9 cellular contexts compared by ENCODE assay signal in genomic region chrX:68831405-68832100, GRCh38. TPM values are rescaled to one million over a fixed set of nuclear protein-coding genes. Genes with fewer than 3 reads are reported as not detected.
DNase-seq lines count a peak whose midpoint lies in the region; ATAC-seq and TF ChIP-seq lines count a peak whose summit lies in the region.
"Had no signal": no experiment of that assay in that cellular context is flagged by ENCODE, and none has a peak within 500 bp of the region (broad histone marks: within the 10 kb centered on the region; RNA-seq: fewer than 3 reads in every experiment).

No MANE protein-coding gene starts in this region.

- H3K36me3 Mint-ChIP-seq in natural killer cell treated with Interleukin-12 subunit alpha and Interleukin-12 subunit beta and Interleukin-15 and Interleukin-18, amount 100 ng/mL, for 72 hours = no peaks in the 10 kb centered on the region
- no peaks in the 10 kb centered on the region for H3K36me3 Mint-ChIP-seq in natural killer cell
- peaks cover 3% of the 10 kb centered on the region for H3K36me3 Mint-ChIP-seq in central memory CD8-positive, alpha-beta T cell (ENCODE audit: insufficient read depth)

- no peak overlapping the region for H3K27ac Mint-ChIP-seq in natural killer cell treated with Interleukin-12 subunit alpha and Interleukin-12 subunit beta and Interleukin-15 and Interleukin-18, amount 100 ng/mL, for 72 hours
- no peak overlapping the region for H3K27ac Mint-ChIP-seq in natural killer cell
- no peak overlapping the region for H3K27ac Mint-ChIP-seq in central memory CD8-positive, alpha-beta T cell (ENCODE audit: low read depth)

- in situ Hi-C loops in G401 (cut with HindIII; ENCODE audit: low sequenced_read_pairs) = no loop called here

- DNase-seq in natural killer cell treated with Interleukin-12 subunit alpha and Interleukin-12 subunit beta and Interleukin-15 and Interleukin-18, amount 100 ng/mL, for 72 hours (ENCODE audit: low spot score) = peak; percentile 53
- DNase-seq in natural killer cell (no peak), uterus (peak in 1 of 2 donors; percentile 13), G401 (ENCODE audit: low spot score) (no peak), inferior parietal cortex (ENCODE audit: extremely low spot score) (no peak)
- no peak for DNase-seq in central memory CD8-positive, alpha-beta T cell (ENCODE audit: low spot score in 2 of 2)
- no peak for DNase-seq in stimulated activated CD4-positive, alpha-beta T cell treated with anti-CD3 and anti-CD28 coated beads, Interleukin-4, amount 100 ng/mL, for 1 hour

- H3K27me3 ChIP-seq in uterus = no peaks in the 10 kb centered on the region
- H3K27me3 ChIP-seq: adrenal gland had no signal

- H3K27me3 Mint-ChIP-seq in natural killer cell treated with Interleukin-12 subunit alpha and Interleukin-12 subunit beta and Interleukin-15 and Interleukin-18, amount 100 ng/mL, for 72 hours = peaks cover 0 to 6% of the 10 kb centered on the region in 2 donors
- H3K27me3 Mint-ChIP-seq in natural killer cell (ENCODE audit: low read depth in 2 of 2) = peaks cover 0 to 3% of the 10 kb centered on the region in 2 donors
- H3K27me3 Mint-ChIP-seq in central memory CD8-positive, alpha-beta T cell = no peaks in the 10 kb centered on the region

- peaks cover 6 to 16% of the 10 kb centered on the region in 2 donors for H3K4me1 Mint-ChIP-seq in natural killer cell treated with Interleukin-12 subunit alpha and Interleukin-12 subunit beta and Interleukin-15 and Interleukin-18, amount 100 ng/mL, for 72 hours (ENCODE audit: low read depth in 2 of 2)
- peaks cover 5 to 34% of the 10 kb centered on the region in 2 donors for H3K4me1 Mint-ChIP-seq in natural killer cell
- H3K4me1 Mint-ChIP-seq in central memory CD8-positive, alpha-beta T cell = peaks cover 27% of the 10 kb centered on the region

- peak overlapping the region; percentile 89 for H3K4me3 Mint-ChIP-seq in natural killer cell treated with Interleukin-12 subunit alpha and Interleukin-12 subunit beta and Interleukin-15 and Interleukin-18, amount 100 ng/mL, for 72 hours
- no peak overlapping the region for H3K4me3 Mint-ChIP-seq in natural killer cell
- H3K4me3 Mint-ChIP-seq in central memory CD8-positive, alpha-beta T cell = peak overlapping the region; percentile 94

- intact Hi-C loops in natural killer cell (cut with micrococcal nuclease) = no loop called here
- intact Hi-C loops in uterus (cut with DNase I; ENCODE audit: low total_unique reads) = no loop called here

- TF ChIP-seq CTCF in natural killer cell (IDR thresholded peaks at IDR 0.05) (no peak), uterus (IDR thresholded peaks at IDR 0.05) (no peak)

- no peaks in the 10 kb centered on the region for H3K9me3 Mint-ChIP-seq in natural killer cell treated with Interleukin-12 subunit alpha and Interleukin-12 subunit beta and Interleukin-15 and Interleukin-18, amount 100 ng/mL, for 72 hours
- no peaks in the 10 kb centered on the region for H3K9me3 Mint-ChIP-seq in natural killer cell
- H3K9me3 Mint-ChIP-seq in central memory CD8-positive, alpha-beta T cell = no peaks in the 10 kb centered on the region

- 0% methylated on average over 1 to 3 of the region's 7 CpGs for WGBS in mesodermal cell (ENCODE audit: insufficient coverage in 2 of 2), 2 experiments

- no peak for ATAC-seq in natural killer cell treated with Interleukin-12 subunit alpha and Interleukin-12 subunit beta and Interleukin-15 and Interleukin-18, amount 100 ng/mL, for 72 hours
- ATAC-seq in natural killer cell = no peak
- ATAC-seq in central memory CD8-positive, alpha-beta T cell (replicated peaks; ENCODE audit: extremely low read depth, poor library complexity, severe bottlenecking) = no peak

- no peaks in the 10 kb centered on the region for H3K9me3 ChIP-seq in mesodermal cell (ENCODE audit: control insufficient read depth, low read length)
- no peaks in the 10 kb centered on the region for H3K9me3 ChIP-seq in uterus
- H3K9me3 ChIP-seq: adrenal gland had no signal

- H3K4me3 ChIP-seq in mesodermal cell (ENCODE audit: extremely low read depth, insufficient read depth, low read length, poor library complexity, severe bottlenecking) (peak overlapping the region; percentile 67), uterus (peak overlapping the region in 1 of 2 donors; percentile 59)

- H3K4me1 ChIP-seq in mesodermal cell (ENCODE audit: control insufficient read depth, insufficient read depth, low read length, poor library complexity, severe bottlenecking) = peaks cover 9% of the 10 kb centered on the region
- H3K4me1 ChIP-seq in uterus = no peaks in the 10 kb centered on the region
- H3K4me1 ChIP-seq: adrenal gland had no signal

- peaks cover 6% of the 10 kb centered on the region for H3K36me3 ChIP-seq in mesodermal cell (ENCODE audit: control insufficient read depth, insufficient read depth, low read length)
- no peaks in the 10 kb centered on the region for H3K36me3 ChIP-seq in uterus
- H3K36me3 ChIP-seq: adrenal gland had no signal

- H3K27ac ChIP-seq in mesodermal cell (ENCODE audit: low read depth, low read length, severe bottlenecking) (no peak overlapping the region), uterus (peak overlapping the region; percentile 72 to 82)

- TF ChIP-seq POLR2A in uterus (IDR thresholded peaks at IDR 0.05) = no peak

RNA-seq across cellular contexts. Expression of gene EFNB1, which starts 2.7 kb away (rescaled TPM):
- total RNA-seq in natural killer cell treated with Interleukin-12 subunit alpha and Interleukin-12 subunit beta and Interleukin-15 and Interleukin-18, amount 100 ng/mL, for 72 hours = 1 to 10 TPM; 3.4 to 3.9 TPM
- total RNA-seq in natural killer cell (1 to 10 TPM; 3.2 to 4.7 (median 3.3) TPM), uterus (10 to 100 TPM in 3 of 4 donors, 1 to 10 TPM in 1; 8.8 to 59.1 (median 28.7) TPM)
- polyA plus RNA-seq in mesodermal cell (2013, experiment 1 of 2) = 40.2 TPM
- 36.0 TPM for polyA plus RNA-seq in mesodermal cell (2013, experiment 2 of 2)
- total RNA-seq in G401 (2014; rRNA removed; shearing (Covaris generic)) = 9.2 and 11.2 TPM in 2 replicates
